Comparison of ENCODE assay signal across 22 cellular contexts in the genomic region with DNA sequence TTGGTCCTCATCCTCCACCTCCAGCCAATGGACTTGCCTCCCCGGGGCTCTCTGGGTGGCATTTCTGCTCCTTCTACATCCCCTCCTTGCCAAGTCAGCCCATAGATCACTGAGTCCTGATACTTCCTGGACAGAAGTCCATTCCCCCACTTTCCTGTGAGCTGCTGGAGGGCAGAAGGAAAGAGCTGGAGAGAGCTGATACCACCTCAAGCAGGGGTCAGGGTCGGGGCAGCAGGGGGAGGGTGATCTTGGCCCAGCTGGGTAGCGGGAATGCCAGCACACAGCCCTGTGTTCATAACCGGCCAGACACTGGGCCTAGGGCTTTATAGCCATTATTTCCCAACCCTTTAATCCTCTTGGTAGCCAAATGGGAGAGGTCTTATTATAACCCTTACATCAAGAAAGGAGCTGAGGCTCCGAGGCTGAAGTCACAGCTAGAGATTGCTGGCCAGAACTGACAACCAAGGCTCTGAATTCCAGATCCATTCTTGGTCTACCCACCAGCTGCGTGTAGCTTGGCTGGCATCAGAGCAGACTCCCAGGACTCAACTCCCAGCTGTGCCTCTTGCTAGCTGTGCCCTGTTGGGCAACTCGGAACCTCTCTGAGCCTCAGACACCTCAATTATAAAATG. TPM values are rescaled to one million over a fixed set of nuclear protein-coding genes. Genes with fewer than 3 reads are reported as not detected.
DNase-seq lines count a peak whose midpoint lies in the region; ATAC-seq and TF ChIP-seq lines count a peak whose summit lies in the region.
"Had no signal": no experiment of that assay in that cellular context is flagged by ENCODE, and none has a peak within 500 bp of the region (broad histone marks: within the 10 kb centered on the region; RNA-seq: fewer than 3 reads in every experiment).

No MANE protein-coding gene starts in this region.

- DNase-seq in activated T-cell treated with anti-CD3 and anti-CD28 coated beads, Interleukin-2, amount 50 U/mL, for 24 hours: no peak
- DNase-seq in activated T-cell treated with anti-CD3 and anti-CD28 coated beads, Interleukin-2, amount 50 U/mL, for 1 hour: no peak
- DNase-seq in spleen (peak; percentile 79), 8988T (no peak), mucosa of gallbladder (ENCODE audit: low spot score) (no peak)
- DNase-seq: ACHN; activated CD4-positive, alpha-beta T cell treated with anti-CD3 and anti-CD28 coated beads, Interleukin-2, amount 50 U/mL, for 1 hour; activated T-cell treated with anti-CD3 and anti-CD28 coated beads, Interleukin-2, amount 50 U/mL, for 4 hours; central memory CD4-positive, alpha-beta T cell; effector CD4-positive, alpha-beta T cell; EL; MM.1S; stimulated activated CD8-positive, alpha-beta memory T cell treated with anti-CD3 and anti-CD28 coated beads, Interleukin-4, amount 100 ng/mL, for 48 hours; testis had no signal

- H3K36me3 ChIP-seq in OCI-LY3 (replicated peaks; ENCODE audit: low read depth, low read length): no peaks in the 10 kb centered on the region
- H3K36me3 ChIP-seq in spleen: peaks cover 0 to 54% (median 0%) of the 10 kb centered on the region in 6 donors
- H3K36me3 ChIP-seq: esophagus muscularis mucosa, gastroesophageal sphincter had no signal

- ATAC-seq in HG03175 (IDR thresholded peaks at IDR 0.05; ENCODE audit: unreplicated experiment): no peak
- ATAC-seq: activated T-cell treated with anti-CD3 and anti-CD28 coated beads, Interleukin-2, amount 50 U/mL, for 4 hours; gastroesophageal sphincter; Panc1 had no signal

- no peaks in the 10 kb centered on the region for H3K27me3 Mint-ChIP-seq in activated T-cell treated with anti-CD3 and anti-CD28 coated beads, Interleukin-2, amount 50 U/mL, for 24 hours
- H3K27me3 Mint-ChIP-seq in dendritic cell treated with granulocyte-macrophage colony-stimulating factor and Interleukin-4, amounts not matched to agents 40 ng/mL and 50 ng/mL, for 4 days: peaks cover 40% of the 10 kb centered on the region

- H2AFZ ChIP-seq in OCI-LY3 (ENCODE audit: low read depth, low read length): peak overlapping the region; percentile 43; the same call in 1 of the 2 replicates

- H3K4me1 ChIP-seq in OCI-LY3 (ENCODE audit: low read length) (peaks cover 12% of the 10 kb centered on the region), spleen (peaks cover 12 to 52% (median 34%) of the 10 kb centered on the region in 6 donors)

- WGBS in spleen, 5 donors: 51 to 67% (median 60%) methylated on average over 7 of the region's 7 CpGs

- intact Hi-C loops in dendritic cell treated with granulocyte-macrophage colony-stimulating factor and Interleukin-4, amounts not matched to agents 40 ng/mL and 50 ng/mL, for 4 days (cut with micrococcal nuclease): no loop called here
- intact Hi-C loops in spleen (cut with DNase I; ENCODE audit: low total_unique reads): no loop called here

- H3K9ac ChIP-seq in OCI-LY3 (ENCODE audit: low read length): no peak overlapping the region

- peaks cover 71% of the 10 kb centered on the region for H3K4me1 Mint-ChIP-seq in activated T-cell treated with anti-CD3 and anti-CD28 coated beads, Interleukin-2, amount 50 U/mL, for 24 hours (ENCODE audit: low read depth)
- peaks cover 42% of the 10 kb centered on the region for H3K4me1 Mint-ChIP-seq in dendritic cell treated with granulocyte-macrophage colony-stimulating factor and Interleukin-4, amounts not matched to agents 40 ng/mL and 50 ng/mL, for 4 days (ENCODE audit: low read depth)

- H3K4me3 Mint-ChIP-seq in activated T-cell treated with anti-CD3 and anti-CD28 coated beads, Interleukin-2, amount 50 U/mL, for 24 hours: no peak overlapping the region
- H3K4me3 Mint-ChIP-seq in dendritic cell treated with granulocyte-macrophage colony-stimulating factor and Interleukin-4, amounts not matched to agents 40 ng/mL and 50 ng/mL, for 4 days: no peak overlapping the region
- H3K4me3 Mint-ChIP-seq: activated T-cell treated with anti-CD3 and anti-CD28 coated beads, Interleukin-2, amount 50 U/mL, for 4 hours; neural crest cell had no signal

- H4K20me1 ChIP-seq in OCI-LY3 (ENCODE audit: insufficient read depth, low read length): no peaks in the 10 kb centered on the region

- H3K27ac ChIP-seq in OCI-LY3 (ENCODE audit: low read length) (no peak overlapping the region), spleen (peak overlapping the region in 4 of 8 donors; percentile 42 to 76 (median 56))
- H3K27ac ChIP-seq: esophagus muscularis mucosa, gastroesophageal sphincter, testis had no signal

- no peaks in the 10 kb centered on the region for H3K9me3 Mint-ChIP-seq in activated T-cell treated with anti-CD3 and anti-CD28 coated beads, Interleukin-2, amount 50 U/mL, for 24 hours
- H3K9me3 Mint-ChIP-seq in dendritic cell treated with granulocyte-macrophage colony-stimulating factor and Interleukin-4, amounts not matched to agents 40 ng/mL and 50 ng/mL, for 4 days: no peaks in the 10 kb centered on the region
- H3K9me3 Mint-ChIP-seq: activated T-cell treated with anti-CD3 and anti-CD28 coated beads, Interleukin-2, amount 50 U/mL, for 4 hours; neural crest cell had no signal

- H3K9me3 ChIP-seq in OCI-LY3 (ENCODE audit: insufficient read depth, low read length) (no peaks in the 10 kb centered on the region), spleen (no peaks in the 10 kb centered on the region)
- H3K9me3 ChIP-seq: esophagus muscularis mucosa, gastroesophageal sphincter, testis had no signal

- no peaks in the 10 kb centered on the region for H3K79me2 ChIP-seq in OCI-LY3 (ENCODE audit: low read length)

- peak overlapping the region; percentile 89 for H3K27ac Mint-ChIP-seq in activated T-cell treated with anti-CD3 and anti-CD28 coated beads, Interleukin-2, amount 50 U/mL, for 24 hours
- peak overlapping the region; percentile 61 for H3K27ac Mint-ChIP-seq in dendritic cell treated with granulocyte-macrophage colony-stimulating factor and Interleukin-4, amounts not matched to agents 40 ng/mL and 50 ng/mL, for 4 days

- peaks cover 97% of the 10 kb centered on the region for H3K36me3 Mint-ChIP-seq in activated T-cell treated with anti-CD3 and anti-CD28 coated beads, Interleukin-2, amount 50 U/mL, for 24 hours (ENCODE audit: low read depth)
- no peaks in the 10 kb centered on the region for H3K36me3 Mint-ChIP-seq in dendritic cell treated with granulocyte-macrophage colony-stimulating factor and Interleukin-4, amounts not matched to agents 40 ng/mL and 50 ng/mL, for 4 days (ENCODE audit: low read depth)

- TF ChIP-seq POLR2A in spleen (IDR thresholded peaks at IDR 0.05): no peak

- H3K4me2 ChIP-seq in OCI-LY3 (ENCODE audit: low read length): peak overlapping the region; percentile 43

- TF ChIP-seq CTCF in OCI-LY3 (IDR thresholded peaks at IDR 0.05; ENCODE audit: low read depth, low read length) (no peak), spleen (IDR thresholded peaks at IDR 0.05 in 8 of 11, conservative IDR thresholded peaks at IDR 0.05 in 3 of 11) (no peak)

- H3K4me3 ChIP-seq in OCI-LY3 (ENCODE audit: low read length): no peak overlapping the region
- H3K4me3 ChIP-seq in spleen: no peak overlapping the region
- H3K4me3 ChIP-seq: esophagus muscularis mucosa, gastroesophageal sphincter, testis had no signal

- H3K27me3 ChIP-seq in OCI-LY3 (ENCODE audit: low read depth, low read length): 0 out of 2 replicates have a peak, but pooled peaks cover 6% of the 10 kb centered on the region
- H3K27me3 ChIP-seq in spleen (replicated peaks in 1 of 7): peaks cover 0 to 23% (median 0%) of the 10 kb centered on the region in 7 donors
- H3K27me3 ChIP-seq: testis had no signal

RNA-seq across cellular contexts. Expression of a gene that starts 39.9 kb away (rescaled TPM):
- total RNA-seq in spleen (10 to 100 TPM; 13.4 to 47.6 (median 31.4) TPM), mucosa of gallbladder (5.3 TPM)
- polyA plus RNA-seq in spleen: 10 to 100 TPM; 10.9 to 21.8 (median 20.3) TPM
- total RNA-seq: SK-MEL-5 had no signal

RNA-seq across cellular contexts. Expression of a gene that starts 59.4 kb away (rescaled TPM):
- total RNA-seq in spleen (100 to 1,000 TPM in 4 of 7 donors, 10 to 100 TPM in 3; 62.9 to 133 (median 114) TPM), mucosa of gallbladder (23.2 TPM)
- 100 to 1,000 TPM in 2 of 3 donors, 10 to 100 TPM in 1; 83.8 to 139 (median 115) TPM for polyA plus RNA-seq in spleen
